In the genomic region with DNA sequence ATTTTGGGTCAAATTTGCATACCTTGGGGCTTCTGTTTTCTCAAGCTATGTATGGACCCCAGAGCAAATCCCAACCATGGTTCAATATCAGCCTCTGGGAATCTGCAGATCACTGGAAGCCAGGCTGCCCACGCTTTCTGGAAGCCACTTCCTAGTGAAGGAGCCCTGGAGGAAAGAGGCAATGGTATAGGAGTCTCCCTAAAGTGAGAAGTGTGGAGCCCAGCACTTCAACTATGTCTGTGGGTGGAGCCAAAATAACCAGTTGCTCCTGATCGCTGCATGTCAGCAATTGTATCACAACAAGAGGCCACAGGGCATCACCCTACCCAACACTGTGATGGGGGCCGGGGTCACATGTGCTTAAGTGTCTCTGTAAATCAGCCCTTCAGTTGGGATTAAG, we compare ENCODE assay signal across 19 cellular contexts. TPM values are rescaled to one million over a fixed set of nuclear protein-coding genes. Genes with fewer than 3 reads are reported as not detected.
A peak's percentile ranks its signal among the peaks of the same experiment; 100 is the strongest.
DNase-seq lines count a peak whose midpoint lies in the region; ATAC-seq, FAIRE-seq and TF ChIP-seq lines count a peak whose summit lies in the region.
"Had no signal": no experiment of that assay in that cellular context is flagged by ENCODE, and none has a peak within 500 bp of the region (broad histone marks: within the 10 kb centered on the region; RNA-seq: fewer than 3 reads in every experiment).

No MANE protein-coding gene starts in this region.

- H4K20me1 ChIP-seq in OCI-LY1 (ENCODE audit: insufficient read depth, low read length) (no peaks in the 10 kb centered on the region), H1 (replicated peaks in 1 of 2; ENCODE audit: control insufficient read depth in 1 of 2, insufficient read depth in 2 of 2, low read length in 2 of 2) (no peaks in the 10 kb centered on the region)
- H4K20me1 ChIP-seq: BLaER1 had no signal

- no peaks in the 10 kb centered on the region for H3K9me2 ChIP-seq in OCI-LY1 (ENCODE audit: low read depth, low read length)

- no peak overlapping the region for H3K4me3 Mint-ChIP-seq in CD14-positive monocyte
- no peak overlapping the region for H3K4me3 Mint-ChIP-seq in osteocyte (ENCODE audit: unreplicated experiment)
- H3K4me3 Mint-ChIP-seq: GM23338 had no signal

- H2AK5ac ChIP-seq in H1 (ENCODE audit: low read depth, low read length) = no peak overlapping the region

- no peaks in the 10 kb centered on the region for H3K79me2 ChIP-seq in OCI-LY1 (ENCODE audit: insufficient read depth, low read length)
- no peaks in the 10 kb centered on the region for H3K79me2 ChIP-seq in H1 (ENCODE audit: control insufficient read depth in 1 of 2, insufficient read depth in 2 of 2, low read length in 2 of 2)

- H3K36me3 Mint-ChIP-seq in CD14-positive monocyte (no peaks in the 10 kb centered on the region), osteocyte (ENCODE audit: unreplicated experiment) (no peaks in the 10 kb centered on the region)

- no peaks in the 10 kb centered on the region for H3K9me3 Mint-ChIP-seq in CD14-positive monocyte
- no peaks in the 10 kb centered on the region for H3K9me3 Mint-ChIP-seq in osteocyte (ENCODE audit: unreplicated experiment)
- H3K9me3 Mint-ChIP-seq: GM23338 had no signal

- POLR2A ChIA-PET in H1 (lab: Charles Lee; ENCODE audit: partially characterized antibody) = interaction anchor here (1.5 kb wide), 1 partner anchor 197 kb away, joined by 3 read pairs; no protein-coding TSS in a partner anchor

- H2BK120ac ChIP-seq in H1 (replicated peaks; ENCODE audit: low read depth, low read length) = no peak overlapping the region

- TF ChIP-seq POLR2A in H1 (IDR thresholded peaks at IDR 0.05; ENCODE audit: control extremely low read depth in 1 of 2, low read depth in 2 of 2, low read length in 2 of 2) = no peak

- 85% methylated on average over 3 of the region's 3 CpGs; no CpG with 5 or more reads in 1 of the 2 experiments for WGBS in H1 (ENCODE audit: extremely low coverage in 1 of 2, insufficient coverage in 1 of 2, insufficient read length in 1 of 2, insufficient replicate concordance in 2 of 2, low coverage in 1 of 2, low lambda C conversion rate in 2 of 2, missing lambda C conversion rate in 1 of 2), 2 experiments

- H3K4me1 Mint-ChIP-seq in CD14-positive monocyte = peaks cover 31% of the 10 kb centered on the region
- peaks cover 8% of the 10 kb centered on the region for H3K4me1 Mint-ChIP-seq in osteocyte (ENCODE audit: unreplicated experiment)

- H3K4me1 ChIP-seq in OCI-LY1 (ENCODE audit: insufficient read depth, low read length, severe bottlenecking) (peaks cover 40% of the 10 kb centered on the region), H1 (replicated peaks in 1 of 4; ENCODE audit: control insufficient read depth in 3 of 4, insufficient read depth in 4 of 4, low read length in 3 of 4) (no peaks in the 10 kb centered on the region)

- TF ChIP-seq CTCF in CD14-positive monocyte (IDR thresholded peaks at IDR 0.05) (no peak), OCI-LY1 (IDR thresholded peaks at IDR 0.05; ENCODE audit: low read length) (no peak), H1 (IDR thresholded peaks at IDR 0.05; ENCODE audit: control extremely low read depth in 1 of 3, insufficient read depth in 1 of 3, low read depth in 1 of 3, low read length in 3 of 3) (no peak), osteocyte (IDR thresholded peaks at IDR 0.05) (no peak)

- H3K36me3 ChIP-seq in OCI-LY1 (ENCODE audit: insufficient read depth, low read length) (no peaks in the 10 kb centered on the region), H1 (ENCODE audit: control insufficient read depth in 2 of 4, insufficient read depth in 4 of 4, low read length in 3 of 4) (no peaks in the 10 kb centered on the region)
- H3K36me3 ChIP-seq: BLaER1 had no signal

- H2BK5ac ChIP-seq in H1 (ENCODE audit: low read depth, low read length) = no peak overlapping the region

- H3K27me3 ChIP-seq in OCI-LY1 (ENCODE audit: insufficient read depth, low read length) (no peaks in the 10 kb centered on the region), H1 (replicated peaks in 1 of 4; ENCODE audit: control insufficient read depth in 3 of 4, extremely low read depth in 1 of 4, insufficient read depth in 3 of 4, low read length in 3 of 4) (no peaks in the 10 kb centered on the region)
- H3K27me3 ChIP-seq: BLaER1 had no signal

- H3F3A ChIP-seq in OCI-LY1 (ENCODE audit: insufficient read depth, low read length) = no peaks in the 10 kb centered on the region

- no peak overlapping the region for H3K14ac ChIP-seq in H1 (ENCODE audit: insufficient read length)

- no peak overlapping the region for H3K18ac ChIP-seq in H1 (ENCODE audit: extremely low read depth, low read length)

- H2BK20ac ChIP-seq in H1 (ENCODE audit: low read length) = peak overlapping the region; percentile 38; the same call in 1 of the 2 replicates

- H3K4ac ChIP-seq in H1 (replicated peaks; ENCODE audit: insufficient read length, low read depth, low read length) = no peak overlapping the region

- H3K4me3 ChIP-seq in OCI-LY1 (ENCODE audit: low read depth, low read length, poor library complexity, severe bottlenecking) (peak overlapping the region; percentile 36), H1 (ENCODE audit: extremely low read depth in 1 of 4, insufficient read depth in 2 of 4, low read depth in 3 of 4, low read length in 4 of 4) (no peak overlapping the region)
- H3K4me3 ChIP-seq: BLaER1, GM23338 had no signal

- ATAC-seq in GM21381 (IDR thresholded peaks at IDR 0.05; ENCODE audit: unreplicated experiment) = no peak
- ATAC-seq in GM19324 (IDR thresholded peaks at IDR 0.05; ENCODE audit: low FRiP score, unreplicated experiment) = no peak
- ATAC-seq: Right ventricle myocardium inferior had no signal

- no peak overlapping the region for H2BK12ac ChIP-seq in H1 (ENCODE audit: low read depth, low read length)

- no peak overlapping the region for H3K56ac ChIP-seq in H1 (replicated peaks; ENCODE audit: insufficient read length, low read depth, low read length)

- no peak overlapping the region for H4K8ac ChIP-seq in H1 (ENCODE audit: extremely low read depth, insufficient read depth, low read length)

- H4K5ac ChIP-seq in H1 (ENCODE audit: insufficient read length, low read depth, low read length) = no peak overlapping the region

- H3K27ac ChIP-seq in OCI-LY1 (ENCODE audit: low read depth, low read length, poor library complexity, severe bottlenecking) (peak overlapping the region; percentile 90), H1 (ENCODE audit: low read depth, low read length) (no peak overlapping the region)
- H3K27ac ChIP-seq: BLaER1, KMS-11 had no signal

- H3K4me2 ChIP-seq in OCI-LY1 (ENCODE audit: low read length) (peak overlapping the region; percentile 48; the same call in 1 of the 2 replicates), H1 (ENCODE audit: insufficient read depth in 1 of 2, low read depth in 2 of 2, low read length in 2 of 2) (no peak overlapping the region)
- H3K4me2 ChIP-seq: BLaER1, GM23338, KMS-11 had no signal

- H3K27ac Mint-ChIP-seq in CD14-positive monocyte (peak overlapping the region; percentile 94 to 99 (median 98)), osteocyte (ENCODE audit: unreplicated experiment) (no peak overlapping the region)
- H3K27ac Mint-ChIP-seq: GM23338 had no signal

- no peak overlapping the region for H2AFZ ChIP-seq in OCI-LY1 (ENCODE audit: low read length)
- no peak overlapping the region for H2AFZ ChIP-seq in H1 (ENCODE audit: low read length)
- H2AFZ ChIP-seq: GM23338 had no signal

- intact Hi-C loops in CD14-positive monocyte (cut with micrococcal nuclease) = loop anchor here (5.0 to 10.0 kb wide), 4 partner anchors 170 to 262 kb away; no protein-coding TSS in a partner anchor

- no peak for FAIRE-seq in H1 (lab: Jason Lieb, UNC)
- FAIRE-seq: G401.6 had no signal

- H3K9me3 ChIP-seq in OCI-LY1 (ENCODE audit: low read length) = no peaks in the 10 kb centered on the region
- H3K9me3 ChIP-seq in H1 (ENCODE audit: insufficient read depth in 2 of 2, low read depth in 1 of 2, low read length in 1 of 2) = no peaks in the 10 kb centered on the region; a peak in 1 of 4 replicates

- no peak overlapping the region for H3K23ac ChIP-seq in H1 (ENCODE audit: insufficient read length)

- H3K9ac ChIP-seq in OCI-LY1 (ENCODE audit: low read length) (no peak overlapping the region), H1 (replicated peaks in 1 of 4; ENCODE audit: extremely low read depth in 1 of 4, low read depth in 3 of 4, low read length in 3 of 4) (no peak overlapping the region)
- H3K9ac ChIP-seq: BLaER1, KMS-11 had no signal

- peak overlapping the region; percentile 45 for H4K91ac ChIP-seq in H1 (replicated peaks; ENCODE audit: insufficient read length, low read length)

- no peak for DNase-seq in CD14-positive monocyte (ENCODE audit: low spot score)
- no peak for DNase-seq in H1 (ENCODE audit: low read depth in 1 of 2, low spot score in 2 of 2)
- DNase-seq in osteocyte (ENCODE audit: extremely low spot score, unreplicated experiment) = peak; percentile 48
- DNase-seq in NCI-H1694 (lab: John Stamatoyannopoulos, UW) = no peak
- no peak for DNase-seq in SW480 (ENCODE audit: low spot score)
- DNase-seq: DND-41, NCI-H1417, NCI-H1930, NCI-H226, NCI-H524, NCI-H82 had no signal

- H3K27me3 Mint-ChIP-seq in CD14-positive monocyte (ENCODE audit: low read depth in 3 of 3) = no peaks in the 10 kb centered on the region
- no peaks in the 10 kb centered on the region for H3K27me3 Mint-ChIP-seq in osteocyte (ENCODE audit: unreplicated experiment)

- CTCF ChIA-PET in H1 (lab: Charles Lee; ENCODE audit: partially characterized antibody) = interaction anchor here (0.8 to 1.1 kb wide), 5 partner anchors 18 to 101 kb away, joined by 3 to 5 read pairs (median 3); no protein-coding TSS in a partner anchor

- no peak overlapping the region for H2BK15ac ChIP-seq in H1 (ENCODE audit: low read length)

- no peaks in the 10 kb centered on the region for H3K23me2 ChIP-seq in H1 (ENCODE audit: low read depth, low read length)

- no peak for TF ChIP-seq EP300 in H1 (IDR thresholded peaks at IDR 0.05; ENCODE audit: borderline replicate concordance in 1 of 2, low read depth in 2 of 2, low read length in 2 of 2)

- TF ChIP-seq RAD21 in H1 (IDR thresholded peaks at IDR 0.05 in 1 of 2, conservative IDR thresholded peaks at IDR 0.05 in 1 of 2; ENCODE audit: low read depth in 2 of 2, low read length in 2 of 2) = no peak

- no peaks in the 10 kb centered on the region for H3K79me1 ChIP-seq in H1 (ENCODE audit: low read depth, low read length)

TF ChIP-seq in H1, 55 proteins besides CTCF, POLR2A, EP300 and RAD21 (continues in another document):
- no peak for TF ChIP-seq ASH2L (IDR thresholded peaks at IDR 0.05; ENCODE audit: low read length)
- TF ChIP-seq ZNF274 (IDR thresholded peaks at IDR 0.05; ENCODE audit: borderline replicate concordance, extremely low read depth, low read length) = no peak

RNA-seq across cellular contexts. Expression of gene ETS2, which starts 26.9 kb away (rescaled TPM):
- polyA plus RNA-seq in CD14-positive monocyte (10 to 100 TPM; 54.2 to 59.5 TPM), H1 (2011; rRNA removed) (10.4 and 11.0 TPM in 2 replicates)
- 42.2 and 45.1 TPM in 2 replicates for total RNA-seq in H1 (2021; fragmentation: NEBNext Ultra II Directional; extraction: Animal tissue kit (Norgen Biotek cat#: 25700))
- polyA plus RNA-seq in H1 (2011; cell fraction: cytosol; rRNA removed) = 11.7 TPM
- 19.7 TPM for polyA plus RNA-seq in H1 (2011; cell fraction: nucleus; rRNA removed)
- 18.4 to 22.7 TPM (median 21.9 TPM) in 4 replicates for polyA plus RNA-seq in H1 (2012, experiment 1 of 2)
- 12.8 TPM for polyA plus RNA-seq in H1 (2012, experiment 2 of 2)
- polyA plus RNA-seq in H1 (2013, experiment 1 of 2) = 22.6 TPM
- 22.9 TPM for polyA plus RNA-seq in H1 (2013, experiment 2 of 2)
- polyA minus RNA-seq in H1 (2011; rRNA and poly(A)+ RNA removed) = 16.9 and 24.2 TPM in 2 replicates
- 17.0 TPM for polyA minus RNA-seq in H1 (2011; cell fraction: cytosol; rRNA and poly(A)+ RNA removed)
- 15.5 TPM for polyA minus RNA-seq in H1 (2011; cell fraction: nucleus; rRNA and poly(A)+ RNA removed)
- 18.2 and 18.8 TPM in 2 replicates for total RNA-seq in osteocyte
